ENCODE assay signal across 23 cellular contexts in genomic region chr19:39273859-39274258, GRCh38. TPM values are rescaled to one million over a fixed set of nuclear protein-coding genes. Genes with fewer than 3 reads are reported as not detected.
"Had no signal": no experiment of that assay in that cellular context is flagged by ENCODE, and none has a peak within 500 bp of the region (broad histone marks: within the 10 kb centered on the region; RNA-seq: fewer than 3 reads in every experiment).

No MANE protein-coding gene starts in this region.

RNA-seq across cellular contexts. Expression of gene IFNL2, which starts 5.7 kb away (rescaled TPM):
- total RNA-seq: kidney, left colon, left lung, liver, lower lobe of right lung, mammary epithelial cell, mesothelial cell of epicardium, mononuclear cell, natural killer cell, occipital lobe, osteocyte, posterior vena cava, pulmonary artery endothelial cell, renal cortical epithelial cell, right atrium auricular region, right lobe of liver, skeletal muscle tissue, smooth muscle cell, thyroid gland, transverse colon, upper lobe of left lung had no signal
- polyA plus RNA-seq: immature natural killer cell, liver, mammary epithelial cell, smooth muscle cell had no signal

RNA-seq across cellular contexts. Expression of gene IFNL1, which starts 22.3 kb away (rescaled TPM):
- total RNA-seq: kidney, left colon, left lung, liver, lower lobe of right lung, mammary epithelial cell, mesothelial cell of epicardium, mononuclear cell, occipital lobe, osteocyte, posterior vena cava, pulmonary artery endothelial cell, renal cortical epithelial cell, right atrium auricular region, right lobe of liver, skeletal muscle tissue, smooth muscle cell, testis, thyroid gland, transverse colon, upper lobe of left lung had no signal
- polyA plus RNA-seq: liver, mammary epithelial cell, smooth muscle cell had no signal

RNA-seq across cellular contexts. Expression of gene IFNL4, which starts 25.2 kb away (rescaled TPM):
- total RNA-seq: kidney, left colon, left lung, liver, lower lobe of right lung, mammary epithelial cell, natural killer cell, occipital lobe, osteocyte, posterior vena cava, pulmonary artery endothelial cell, renal cortical epithelial cell, right atrium auricular region, right lobe of liver, skeletal muscle tissue, smooth muscle cell, testis, thyroid gland, transverse colon, upper lobe of left lung had no signal
- polyA plus RNA-seq: liver, mammary epithelial cell had no signal

RNA-seq across cellular contexts. Expression of gene IFNL3, which starts 29.1 kb away (rescaled TPM):
- total RNA-seq: kidney, left colon, left lung, liver, lower lobe of right lung, mammary epithelial cell, mesothelial cell of epicardium, mononuclear cell, natural killer cell, occipital lobe, osteocyte, posterior vena cava, pulmonary artery endothelial cell, renal cortical epithelial cell, right atrium auricular region, right lobe of liver, skeletal muscle tissue, smooth muscle cell, testis, thyroid gland, transverse colon, upper lobe of left lung had no signal
- polyA plus RNA-seq: immature natural killer cell, liver, mammary epithelial cell had no signal
